ENCODE assay signal across 1 cellular context in the genomic region with DNA sequence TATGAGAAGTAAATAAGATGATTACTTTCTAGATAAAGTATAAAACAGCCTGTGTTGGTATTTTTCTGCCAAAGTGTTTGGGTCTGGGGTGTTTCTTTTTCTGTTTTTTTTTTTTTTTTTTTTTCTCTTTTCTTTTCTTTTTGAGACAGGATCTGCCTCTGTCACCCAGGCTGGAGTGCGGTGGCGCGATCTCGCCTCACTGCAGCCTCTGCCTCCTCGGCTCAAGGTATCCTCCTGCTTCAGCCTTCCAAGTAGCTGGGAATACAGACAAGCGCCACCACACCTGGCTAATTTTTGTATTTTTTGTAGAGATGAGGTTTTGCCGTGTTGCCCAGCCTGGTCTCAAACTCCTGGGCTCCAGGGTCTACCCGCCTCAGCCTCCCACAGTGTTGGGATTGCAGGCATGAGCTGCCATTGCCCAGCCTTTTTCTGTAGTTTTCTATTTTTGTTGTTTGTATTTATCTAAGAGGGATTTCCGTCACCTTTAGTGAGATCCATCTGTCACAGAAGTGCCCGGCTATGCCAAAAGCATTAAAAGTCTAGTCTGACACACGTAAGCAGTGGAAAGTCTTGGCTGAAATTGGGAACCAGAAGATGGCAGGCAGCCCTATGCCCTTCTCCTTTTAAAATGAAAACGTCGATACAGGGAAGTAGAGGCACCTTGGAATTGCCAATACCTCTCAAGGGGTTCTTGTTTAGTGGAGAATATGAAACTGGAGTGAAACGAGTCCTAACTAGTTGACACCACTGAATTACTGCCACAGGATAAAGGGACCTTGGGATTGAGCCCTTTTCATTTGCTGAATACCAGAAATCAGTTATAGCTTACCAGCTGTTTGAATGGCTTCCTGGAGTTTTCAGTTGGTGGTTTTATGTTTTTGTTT.
TF ChIP-seq lines count a peak whose summit lies in the region.

No MANE protein-coding gene starts in this region.

TF ChIP-seq in WTC11, 78 proteins besides CTCF, POLR2A, EP300 and RAD21 (continued from another document):
- TF ChIP-seq ERG (CRISPR knock-in tag; IDR thresholded peaks at IDR 0.05) (no peak), ELF4 (CRISPR knock-in tag; IDR thresholded peaks at IDR 0.05; ENCODE audit: low read depth) (no peak)
- TF ChIP-seq, protein P1, sequence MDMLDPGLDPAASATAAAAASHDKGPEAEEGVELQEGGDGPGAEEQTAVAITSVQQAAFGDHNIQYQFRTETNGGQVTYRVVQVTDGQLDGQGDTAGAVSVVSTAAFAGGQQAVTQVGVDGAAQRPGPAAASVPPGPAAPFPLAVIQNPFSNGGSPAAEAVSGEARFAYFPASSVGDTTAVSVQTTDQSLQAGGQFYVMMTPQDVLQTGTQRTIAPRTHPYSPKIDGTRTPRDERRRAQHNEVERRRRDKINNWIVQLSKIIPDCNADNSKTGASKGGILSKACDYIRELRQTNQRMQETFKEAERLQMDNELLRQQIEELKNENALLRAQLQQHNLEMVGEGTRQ (CRISPR knock-in tag; IDR thresholded peaks at IDR 0.05), result no peak
